17 cellular contexts compared by ENCODE assay signal in the genomic region with DNA sequence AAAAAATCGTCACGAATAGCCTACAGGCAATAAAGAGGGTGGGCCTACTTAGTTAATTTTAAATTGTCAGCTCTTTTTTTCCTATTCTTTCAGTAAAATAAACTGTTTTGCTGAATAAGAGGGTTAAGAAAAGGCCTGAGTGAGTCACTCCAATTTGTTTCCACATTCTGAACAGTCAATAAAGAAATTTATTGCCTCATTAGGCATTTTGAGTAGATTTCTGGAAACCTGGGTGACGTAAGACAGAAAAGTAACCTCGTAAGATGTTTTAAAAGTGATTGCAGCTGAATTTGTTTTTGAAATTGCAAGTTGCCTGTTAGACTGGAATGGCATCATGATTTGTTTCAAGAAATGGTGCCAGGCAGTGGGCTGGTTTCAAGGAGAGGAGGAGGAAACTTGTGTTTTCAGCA.
DNase-seq lines count a peak whose midpoint lies in the region; ATAC-seq and TF ChIP-seq lines count a peak whose summit lies in the region.
"Had no signal": no experiment of that assay in that cellular context is flagged by ENCODE, and none has a peak within 500 bp of the region (broad histone marks: within the 10 kb centered on the region; RNA-seq: fewer than 3 reads in every experiment).

No MANE protein-coding gene starts in this region.

- no peaks in the 10 kb centered on the region for H3K4me1 Mint-ChIP-seq in activated T-helper 1 cell treated with anti-CD3 and anti-CD28 coated beads, Interleukin-12 subunit alpha, Interleukin-12 subunit beta, Interleukin-2, Interleukin-4 antibody, amounts not matched to agents 30 ng/mL and 10 ng/mL and 1 ng/mL, durations not matched to agents 14 hours and 24 hours and 36 hours (ENCODE audit: low read depth)

- H3K4me3 ChIP-seq in ACC112 (ENCODE audit: low read depth, low read length), result peak overlapping the region; percentile 11; the same call in 1 of the 2 replicates
- H3K4me3 ChIP-seq in LNCaP clone FGC (ENCODE audit: low read depth, low read length), result peak overlapping the region; percentile 2; the same call in 1 of the 2 replicates
- H3K4me3 ChIP-seq: BLaER1 had no signal

- H3K27ac Mint-ChIP-seq in activated T-helper 1 cell treated with anti-CD3 and anti-CD28 coated beads, Interleukin-12 subunit alpha, Interleukin-12 subunit beta, Interleukin-2, Interleukin-4 antibody, amounts not matched to agents 30 ng/mL and 10 ng/mL and 1 ng/mL, durations not matched to agents 14 hours and 24 hours and 36 hours, result no peak overlapping the region
- H3K27ac Mint-ChIP-seq: activated T-cell treated with anti-CD3 and anti-CD28 coated beads, Interleukin-2, amount 50 U/mL, for 72 hours; natural killer cell treated with Interleukin-12 subunit alpha and Interleukin-12 subunit beta and Interleukin-15 and Interleukin-18, amount 100 ng/mL, for 72 hours had no signal

- H3K36me3 Mint-ChIP-seq in activated T-helper 1 cell treated with anti-CD3 and anti-CD28 coated beads, Interleukin-12 subunit alpha, Interleukin-12 subunit beta, Interleukin-2, Interleukin-4 antibody, amounts not matched to agents 30 ng/mL and 10 ng/mL and 1 ng/mL, durations not matched to agents 14 hours and 24 hours and 36 hours (ENCODE audit: low read depth), result no peaks in the 10 kb centered on the region
- H3K36me3 Mint-ChIP-seq: natural killer cell treated with Interleukin-12 subunit alpha and Interleukin-12 subunit beta and Interleukin-15 and Interleukin-18, amount 100 ng/mL, for 72 hours had no signal

- H3K79me2 ChIP-seq in ACC112 (ENCODE audit: control insufficient read depth, insufficient read depth, low read length, unreplicated experiment), result no peaks in the 10 kb centered on the region

- peak overlapping the region; percentile 21 for H2AFZ ChIP-seq in ACC112 (ENCODE audit: low read length, unreplicated experiment)

- no peak for TF ChIP-seq CTCF in LNCaP clone FGC (IDR thresholded peaks at IDR 0.05; ENCODE audit: control insufficient read depth, extremely low read depth, insufficient read depth)

- H3K27me3 Mint-ChIP-seq in activated T-helper 1 cell treated with anti-CD3 and anti-CD28 coated beads, Interleukin-12 subunit alpha, Interleukin-12 subunit beta, Interleukin-2, Interleukin-4 antibody, amounts not matched to agents 30 ng/mL and 10 ng/mL and 1 ng/mL, durations not matched to agents 14 hours and 24 hours and 36 hours (ENCODE audit: insufficient read depth), result no peaks in the 10 kb centered on the region
- H3K27me3 Mint-ChIP-seq: natural killer cell treated with Interleukin-12 subunit alpha and Interleukin-12 subunit beta and Interleukin-15 and Interleukin-18, amount 100 ng/mL, for 72 hours had no signal

- H3K9me3 Mint-ChIP-seq in activated T-helper 1 cell treated with anti-CD3 and anti-CD28 coated beads, Interleukin-12 subunit alpha, Interleukin-12 subunit beta, Interleukin-2, Interleukin-4 antibody, amounts not matched to agents 30 ng/mL and 10 ng/mL and 1 ng/mL, durations not matched to agents 14 hours and 24 hours and 36 hours, result no peaks in the 10 kb centered on the region
- H3K9me3 Mint-ChIP-seq: activated T-cell treated with anti-CD3 and anti-CD28 coated beads, Interleukin-2, amount 50 U/mL, for 72 hours had no signal

- intact Hi-C loops in activated T-helper 1 cell treated with anti-CD3 and anti-CD28 coated beads, Interleukin-12 subunit alpha, Interleukin-12 subunit beta, Interleukin-2, Interleukin-4 antibody, amounts not matched to agents 30 ng/mL and 10 ng/mL and 1 ng/mL, durations not matched to agents 14 hours and 24 hours and 36 hours (cut with micrococcal nuclease), result no loop called here

- H3K4me1 ChIP-seq in ACC112 (ENCODE audit: control insufficient read depth, insufficient read depth, low read length, unreplicated experiment), result peaks cover 11% of the 10 kb centered on the region
- H3K4me1 ChIP-seq: BLaER1, heart left ventricle had no signal

- no peak overlapping the region for H3K4me3 Mint-ChIP-seq in activated T-helper 1 cell treated with anti-CD3 and anti-CD28 coated beads, Interleukin-12 subunit alpha, Interleukin-12 subunit beta, Interleukin-2, Interleukin-4 antibody, amounts not matched to agents 30 ng/mL and 10 ng/mL and 1 ng/mL, durations not matched to agents 14 hours and 24 hours and 36 hours
- H3K4me3 Mint-ChIP-seq: activated T-cell treated with anti-CD3 and anti-CD28 coated beads, Interleukin-2, amount 50 U/mL, for 72 hours; natural killer cell treated with Interleukin-12 subunit alpha and Interleukin-12 subunit beta and Interleukin-15 and Interleukin-18, amount 100 ng/mL, for 72 hours had no signal

- H3K27me3 ChIP-seq in ACC112 (ENCODE audit: insufficient read depth, low read length), result no peaks in the 10 kb centered on the region
- H3K27me3 ChIP-seq: BLaER1, heart left ventricle had no signal

- no peak for ATAC-seq in GM21737 (IDR thresholded peaks at IDR 0.05; ENCODE audit: unreplicated experiment)
- ATAC-seq: activated T-cell treated with anti-CD3 and anti-CD28 coated beads, Interleukin-2, amount 50 U/mL, for 72 hours; heart left ventricle; natural killer cell treated with Interleukin-12 subunit alpha and Interleukin-12 subunit beta and Interleukin-15 and Interleukin-18, amount 100 ng/mL, for 72 hours had no signal

- H3K36me3 ChIP-seq in ACC112 (ENCODE audit: insufficient read depth, low read length), result no peaks in the 10 kb centered on the region
- H3K36me3 ChIP-seq: BLaER1, heart left ventricle had no signal

- H3K27ac ChIP-seq in ACC112 (ENCODE audit: low read depth, low read length), result no peak overlapping the region
- H3K27ac ChIP-seq: BLaER1, heart left ventricle had no signal

- DNase-seq in LNCaP clone FGC (ENCODE audit: low read depth) (peak; percentile 85), fibroblast of gingiva (ENCODE audit: low read depth) (peak; percentile 58), pons (ENCODE audit: low spot score) (peak; percentile 39), activated gamma-delta T cell (lab: John Stamatoyannopoulos, UW) (no peak), OCI-M1 (lab: John Stamatoyannopoulos, UW) (no peak)
- no peak for DNase-seq in activated T-helper 1 cell treated with anti-CD3 and anti-CD28 coated beads, Interleukin-12 subunit alpha, Interleukin-12 subunit beta, Interleukin-2, Interleukin-4 antibody, amounts not matched to agents 30 ng/mL and 10 ng/mL and 1 ng/mL, durations not matched to agents 14 hours and 24 hours and 36 hours (ENCODE audit: low spot score)
- DNase-seq: activated CD4-positive, alpha-beta T cell treated with anti-CD3 and anti-CD28 coated beads for 48 hours; activated T-cell treated with anti-CD3 and anti-CD28 coated beads, Interleukin-2, amount 50 U/mL, for 72 hours; DMS79 treated with DMSO at 0.1 percent for 48 hours; heart left ventricle; NCI-H1092; stimulated activated CD4-positive, alpha-beta T cell treated with anti-CD3 and anti-CD28 coated beads, Interleukin-12 subunit alpha, Interleukin-12 subunit beta, amount 100 ng/mL, for 4 hours; T-helper 1 cell had no signal

Comparison
In these comparisons a context has a peak if more than half of its experiments do, and no peak if none do; other contexts are left out.
1. DNase-seq: peak in LNCaP clone FGC (single experiment), fibroblast of gingiva (single experiment) and pons (single experiment); none in activated gamma-delta T cell (single experiment), activated T-helper 1 cell treated with anti-CD3 and anti-CD28 coated beads, Interleukin-12 subunit alpha, Interleukin-12 subunit beta, Interleukin-2, Interleukin-4 antibody, amounts not matched to agents 30 ng/mL and 10 ng/mL and 1 ng/mL, durations not matched to agents 14 hours and 24 hours and 36 hours (single experiment) and OCI-M1 (single experiment).